ENCODE assay signal across 8 cellular contexts in the genomic region with DNA sequence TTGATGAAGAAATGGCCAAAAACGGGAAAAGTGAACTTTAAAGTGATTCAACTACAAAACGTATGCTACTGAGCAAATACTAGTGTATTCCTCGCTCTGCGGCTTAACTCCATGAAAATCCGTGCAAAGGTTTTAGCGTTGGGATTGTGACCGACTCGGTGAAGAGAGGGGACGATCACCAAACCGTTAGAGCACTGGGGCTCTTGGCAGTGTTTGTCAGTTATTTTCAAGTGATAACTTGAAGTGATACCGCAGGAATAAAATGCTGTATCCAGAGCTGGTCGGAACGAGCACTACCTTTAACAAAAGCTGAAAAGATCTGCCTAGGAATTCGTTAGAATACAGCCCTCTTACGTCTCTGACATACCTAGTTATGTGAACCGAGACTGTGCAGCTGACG. TPM values are rescaled to one million over a fixed set of nuclear protein-coding genes. Genes with fewer than 3 reads are reported as not detected.
DNase-seq lines count a peak whose midpoint lies in the region; ATAC-seq, FAIRE-seq and TF ChIP-seq lines count a peak whose summit lies in the region.

No MANE protein-coding gene starts in this region.

- H3K4me1 Mint-ChIP-seq in Caco-2 (ENCODE audit: low read depth, unreplicated experiment) = peaks cover 23% of the 10 kb centered on the region

- H3K27ac ChIP-seq in lower lobe of right lung (peak overlapping the region; percentile 97), upper lobe of left lung (peak overlapping the region; percentile 95 to 99 (median 98))

- no peak for TF ChIP-seq POLR2A in upper lobe of left lung (IDR thresholded peaks at IDR 0.05)

- no peaks in the 10 kb centered on the region for H3K27me3 Mint-ChIP-seq in Caco-2 (ENCODE audit: insufficient read depth, unreplicated experiment)

- POLR2A ChIA-PET in Caco-2 (lab: Charles Lee) = interaction anchor here (0.5 to 2.0 kb wide), 18 partner anchors 8 to 640 kb away, joined by 3 to 18 read pairs (median 6); a partner anchor contains a TSS

- BruUV-seq in Caco-2 (replicated peaks; lab: Mats Ljungman, UMichigan) = TSS peak; percentile 95

- ATAC-seq in HG02885 (IDR thresholded peaks at IDR 0.05; ENCODE audit: poor library complexity, unreplicated experiment) (peak; percentile 8), lower lobe of right lung (no peak), upper lobe of left lung (ENCODE audit: low FRiP score in 2 of 2) (no peak), HG03571 (IDR thresholded peaks at IDR 0.05; ENCODE audit: unreplicated experiment) (no peak)

- no peak for DNase-seq in Caco-2
- DNase-seq in astrocyte of the cerebellum (ENCODE audit: low read depth) = no peak
- DNase-seq in lower lobe of right lung = no peak
- no peak for DNase-seq in upper lobe of left lung
- no peak for DNase-seq in RCC 7860 (ENCODE audit: low spot score)
- DNase-seq in kidney glomerular epithelial cell (lab: John Stamatoyannopoulos, UW) = no peak

- peak overlapping the region; percentile 97 for H3K4me3 Mint-ChIP-seq in Caco-2 (ENCODE audit: unreplicated experiment)

- H3K4me1 ChIP-seq in Caco-2 (0 out of 2 replicates have a peak, but pooled peaks cover 4% of the 10 kb centered on the region), lower lobe of right lung (peaks cover 32% of the 10 kb centered on the region), upper lobe of left lung (peaks cover 19 to 37% (median 27%) of the 10 kb centered on the region in 4 donors)

- in situ Hi-C loops in astrocyte of the cerebellum (cut with HindIII; ENCODE audit: low sequenced_read_pairs) = no loop called here

- intact Hi-C loops in Caco-2 (cut with micrococcal nuclease; ENCODE audit: unreplicated experiment) (no loop called here), lower lobe of right lung (cut with DNase I) (no loop called here)

- no peaks in the 10 kb centered on the region for H3K36me3 ChIP-seq in Caco-2 (ENCODE audit: control insufficient read depth, insufficient read depth, low read length)
- no peaks in the 10 kb centered on the region for H3K36me3 ChIP-seq in lower lobe of right lung
- H3K36me3 ChIP-seq in upper lobe of left lung = no peaks in the 10 kb centered on the region

- H3K9me3 ChIP-seq in Caco-2 (no peaks in the 10 kb centered on the region), lower lobe of right lung (no peaks in the 10 kb centered on the region), upper lobe of left lung (no peaks in the 10 kb centered on the region)

- TF ChIP-seq EP300 in upper lobe of left lung (IDR thresholded peaks at IDR 0.05) = no peak

- peak overlapping the region; percentile 98 for H3K27ac Mint-ChIP-seq in Caco-2 (ENCODE audit: unreplicated experiment)

- peaks cover 19% of the 10 kb centered on the region for H3K36me3 Mint-ChIP-seq in Caco-2 (ENCODE audit: insufficient read depth, unreplicated experiment)

- no peaks in the 10 kb centered on the region for H3K9me3 Mint-ChIP-seq in Caco-2 (ENCODE audit: unreplicated experiment)

- CTCF ChIA-PET in Caco-2 (lab: Charles Lee) = interaction anchor here (0.6 to 2.5 kb wide), 11 partner anchors 8 to 368 kb away, joined by 3 to 36 read pairs (median 4); a partner anchor contains a TSS

- no peak for FAIRE-seq in RCC 7860 (lab: Jason Lieb, UNC)

- TF ChIP-seq CTCF in Caco-2 (IDR thresholded peaks at IDR 0.05; ENCODE audit: insufficient read depth in 1 of 2, low read depth in 1 of 2, low read length in 1 of 2, severe bottlenecking in 1 of 2, unreplicated experiment in 1 of 2) (no peak), astrocyte of the cerebellum (IDR thresholded peaks at IDR 0.05; ENCODE audit: low read depth, low read length, missing control alignments) (no peak), lower lobe of right lung (IDR thresholded peaks at IDR 0.05) (no peak), upper lobe of left lung (IDR thresholded peaks at IDR 0.05) (no peak)

- no peaks in the 10 kb centered on the region for H3K27me3 ChIP-seq in Caco-2 (replicated peaks; ENCODE audit: control insufficient read depth, insufficient read depth, low read length)
- H3K27me3 ChIP-seq in lower lobe of right lung (ENCODE audit: low read depth) = no peaks in the 10 kb centered on the region
- no peaks in the 10 kb centered on the region for H3K27me3 ChIP-seq in upper lobe of left lung

- H3K4me3 ChIP-seq in Caco-2 (ENCODE audit: low read depth, low read length) (peak overlapping the region; percentile 71), astrocyte of the cerebellum (ENCODE audit: low read depth, low read length) (peak overlapping the region; percentile 91), lower lobe of right lung (peak overlapping the region; percentile 95), upper lobe of left lung (peak overlapping the region; percentile 5 to 95 (median 86))

- 1 to 3% methylated on average over 17 of the region's 17 CpGs for WGBS in upper lobe of left lung, 2 donors

RNA-seq across cellular contexts. Expression of a gene that starts 0.8 kb away (rescaled TPM):
- total RNA-seq in Caco-2 (2022) = 17.9 and 18.7 TPM in 2 replicates
- total RNA-seq in lower lobe of right lung = 21.3 TPM
- total RNA-seq in upper lobe of left lung = 10 to 100 TPM; 14.4 to 25.9 (median 19.8) TPM
